In the genomic region with DNA sequence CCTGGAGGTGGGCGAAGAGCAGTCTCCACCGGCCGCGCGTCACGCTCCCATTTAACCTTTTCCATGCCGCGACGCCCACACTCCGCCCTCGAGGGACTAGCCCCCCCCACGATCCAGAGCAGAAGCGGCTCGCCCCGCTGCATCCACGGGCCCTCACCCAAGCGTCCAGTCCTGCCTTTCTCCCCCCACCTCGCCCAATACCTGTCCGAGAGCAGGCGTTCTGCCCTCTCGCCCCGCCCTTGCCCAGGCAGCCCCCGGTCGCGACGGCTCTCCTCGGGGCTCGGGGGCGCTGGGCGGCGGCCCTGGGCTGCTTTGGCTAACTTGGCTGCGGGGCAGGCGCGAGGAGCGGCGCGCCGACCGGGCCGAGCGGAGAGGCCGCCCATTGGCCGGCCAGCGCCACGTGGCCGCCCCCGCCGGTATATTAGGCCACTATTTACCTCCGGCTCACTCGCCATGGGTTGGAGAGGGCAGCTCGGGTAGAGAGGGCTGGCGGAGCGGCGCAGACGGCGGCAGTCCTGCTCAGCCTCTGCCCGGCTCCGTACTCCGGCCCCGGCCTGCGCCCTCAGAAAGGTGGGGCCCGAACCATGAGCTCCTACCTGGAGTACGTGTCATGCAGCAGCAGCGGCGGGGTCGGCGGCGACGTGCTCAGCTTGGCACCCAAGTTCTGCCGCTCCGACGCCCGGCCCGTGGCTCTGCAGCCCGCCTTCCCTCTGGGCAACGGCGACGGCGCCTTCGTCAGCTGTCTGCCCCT, we compare ENCODE assay signal across 1 cellular context.
A peak's percentile ranks its signal among the peaks of the same experiment; 100 is the strongest.
TF ChIP-seq lines count a peak whose summit lies in the region.

A gene (plus strand): TSS at position 451 of the 751 bp plus-strand sequence. CDS start 134 bp downstream, at position 585.

TF ChIP-seq in HEK293, 187 proteins besides CTCF, POLR2A, EP300 and RAD21 (continued from another document and continues in another):
- TF ChIP-seq, protein P1, sequence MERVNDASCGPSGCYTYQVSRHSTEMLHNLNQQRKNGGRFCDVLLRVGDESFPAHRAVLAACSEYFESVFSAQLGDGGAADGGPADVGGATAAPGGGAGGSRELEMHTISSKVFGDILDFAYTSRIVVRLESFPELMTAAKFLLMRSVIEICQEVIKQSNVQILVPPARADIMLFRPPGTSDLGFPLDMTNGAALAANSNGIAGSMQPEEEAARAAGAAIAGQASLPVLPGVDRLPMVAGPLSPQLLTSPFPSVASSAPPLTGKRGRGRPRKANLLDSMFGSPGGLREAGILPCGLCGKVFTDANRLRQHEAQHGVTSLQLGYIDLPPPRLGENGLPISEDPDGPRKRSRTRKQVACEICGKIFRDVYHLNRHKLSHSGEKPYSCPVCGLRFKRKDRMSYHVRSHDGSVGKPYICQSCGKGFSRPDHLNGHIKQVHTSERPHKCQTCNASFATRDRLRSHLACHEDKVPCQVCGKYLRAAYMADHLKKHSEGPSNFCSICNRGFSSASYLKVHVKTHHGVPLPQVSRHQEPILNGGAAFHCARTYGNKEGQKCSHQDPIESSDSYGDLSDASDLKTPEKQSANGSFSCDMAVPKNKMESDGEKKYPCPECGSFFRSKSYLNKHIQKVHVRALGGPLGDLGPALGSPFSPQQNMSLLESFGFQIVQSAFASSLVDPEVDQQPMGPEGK (tag by site-specific recombination; IDR thresholded peaks at IDR 0.05) = peak; percentile 94
- TF ChIP-seq MEIS1 (CRISPR knock-in tag; IDR thresholded peaks at IDR 0.05; ENCODE audit: borderline replicate concordance) (no peak), ZNF184 (tag by site-specific recombination; IDR thresholded peaks at IDR 0.05) (no peak), ZNF707 (tag by site-specific recombination; IDR thresholded peaks at IDR 0.05) (no peak), ZSCAN23 (tag by site-specific recombination; IDR thresholded peaks at IDR 0.05) (no peak), SP2 (tag by site-specific recombination; IDR thresholded peaks at IDR 0.05) (peak; percentile 40; the same call in 1 of the 2 replicates), ZBTB48 (tag by site-specific recombination; IDR thresholded peaks at IDR 0.05) (0 out of 2 replicates have a peak, but pooled peaks have one; percentile 21), ZNF133 (tag by site-specific recombination; IDR thresholded peaks at IDR 0.05) (no peak), GLIS1 (tag by site-specific recombination; IDR thresholded peaks at IDR 0.05) (0 out of 2 replicates have a peak, but pooled peaks have one; percentile 28), ZNF558 (tag by site-specific recombination; IDR thresholded peaks at IDR 0.05) (no peak), ZNF610 (tag by site-specific recombination; IDR thresholded peaks at IDR 0.05; ENCODE audit: borderline replicate concordance) (peak; percentile 86), ZFP3 (tag by site-specific recombination; IDR thresholded peaks at IDR 0.05; ENCODE audit: low read depth) (no peak), KLF9 (tag by site-specific recombination; IDR thresholded peaks at IDR 0.05; ENCODE audit: low read depth) (peak; percentile 32), ZIC2 (tag by site-specific recombination; IDR thresholded peaks at IDR 0.05) (no peak), ZNF544 (tag by site-specific recombination; IDR thresholded peaks at IDR 0.05) (no peak), ZNF777 (tag by site-specific recombination; IDR thresholded peaks at IDR 0.05; ENCODE audit: borderline replicate concordance) (peak; percentile 99), KLF8 (tag by site-specific recombination; IDR thresholded peaks at IDR 0.05) (peak; percentile 77), ZNF561 (tag by site-specific recombination; IDR thresholded peaks at IDR 0.05; ENCODE audit: borderline replicate concordance) (peak; percentile 70; the same call in 1 of the 2 replicates), ZNF2 (tag by site-specific recombination; IDR thresholded peaks at IDR 0.05) (no peak), ZSCAN16 (tag by site-specific recombination; IDR thresholded peaks at IDR 0.05) (no peak)
- TF ChIP-seq, protein P2, sequence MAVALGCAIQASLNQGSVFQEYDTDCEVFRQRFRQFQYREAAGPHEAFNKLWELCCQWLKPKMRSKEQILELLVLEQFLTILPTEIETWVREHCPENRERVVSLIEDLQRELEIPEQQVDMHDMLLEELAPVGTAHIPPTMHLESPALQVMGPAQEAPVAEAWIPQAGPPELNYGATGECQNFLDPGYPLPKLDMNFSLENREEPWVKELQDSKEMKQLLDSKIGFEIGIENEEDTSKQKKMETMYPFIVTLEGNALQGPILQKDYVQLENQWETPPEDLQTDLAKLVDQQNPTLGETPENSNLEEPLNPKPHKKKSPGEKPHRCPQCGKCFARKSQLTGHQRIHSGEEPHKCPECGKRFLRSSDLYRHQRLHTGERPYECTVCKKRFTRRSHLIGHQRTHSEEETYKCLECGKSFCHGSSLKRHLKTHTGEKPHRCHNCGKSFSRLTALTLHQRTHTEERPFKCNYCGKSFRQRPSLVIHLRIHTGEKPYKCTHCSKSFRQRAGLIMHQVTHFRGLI (tag by site-specific recombination; IDR thresholded peaks at IDR 0.05) = 0 out of 2 replicates have a peak, but pooled peaks have one; percentile 9
- TF ChIP-seq, protein P3, sequence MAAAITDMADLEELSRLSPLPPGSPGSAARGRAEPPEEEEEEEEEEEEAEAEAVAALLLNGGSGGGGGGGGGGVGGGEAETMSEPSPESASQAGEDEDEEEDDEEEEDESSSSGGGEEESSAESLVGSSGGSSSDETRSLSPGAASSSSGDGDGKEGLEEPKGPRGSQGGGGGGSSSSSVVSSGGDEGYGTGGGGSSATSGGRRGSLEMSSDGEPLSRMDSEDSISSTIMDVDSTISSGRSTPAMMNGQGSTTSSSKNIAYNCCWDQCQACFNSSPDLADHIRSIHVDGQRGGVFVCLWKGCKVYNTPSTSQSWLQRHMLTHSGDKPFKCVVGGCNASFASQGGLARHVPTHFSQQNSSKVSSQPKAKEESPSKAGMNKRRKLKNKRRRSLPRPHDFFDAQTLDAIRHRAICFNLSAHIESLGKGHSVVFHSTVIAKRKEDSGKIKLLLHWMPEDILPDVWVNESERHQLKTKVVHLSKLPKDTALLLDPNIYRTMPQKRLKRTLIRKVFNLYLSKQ (tag by site-specific recombination; IDR thresholded peaks at IDR 0.05; ENCODE audit: borderline replicate concordance) = no peak
- TF ChIP-seq, protein P4, sequence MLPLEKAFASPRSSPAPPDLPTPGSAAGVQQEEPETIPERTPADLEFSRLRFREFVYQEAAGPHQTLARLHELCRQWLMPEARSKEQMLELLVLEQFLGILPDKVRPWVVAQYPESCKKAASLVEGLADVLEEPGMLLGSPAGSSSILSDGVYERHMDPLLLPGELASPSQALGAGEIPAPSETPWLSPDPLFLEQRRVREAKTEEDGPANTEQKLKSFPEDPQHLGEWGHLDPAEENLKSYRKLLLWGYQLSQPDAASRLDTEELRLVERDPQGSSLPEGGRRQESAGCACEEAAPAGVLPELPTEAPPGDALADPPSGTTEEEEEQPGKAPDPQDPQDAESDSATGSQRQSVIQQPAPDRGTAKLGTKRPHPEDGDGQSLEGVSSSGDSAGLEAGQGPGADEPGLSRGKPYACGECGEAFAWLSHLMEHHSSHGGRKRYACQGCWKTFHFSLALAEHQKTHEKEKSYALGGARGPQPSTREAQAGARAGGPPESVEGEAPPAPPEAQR (tag by site-specific recombination; IDR thresholded peaks at IDR 0.05) = no peak
- TF ChIP-seq, protein P5, sequence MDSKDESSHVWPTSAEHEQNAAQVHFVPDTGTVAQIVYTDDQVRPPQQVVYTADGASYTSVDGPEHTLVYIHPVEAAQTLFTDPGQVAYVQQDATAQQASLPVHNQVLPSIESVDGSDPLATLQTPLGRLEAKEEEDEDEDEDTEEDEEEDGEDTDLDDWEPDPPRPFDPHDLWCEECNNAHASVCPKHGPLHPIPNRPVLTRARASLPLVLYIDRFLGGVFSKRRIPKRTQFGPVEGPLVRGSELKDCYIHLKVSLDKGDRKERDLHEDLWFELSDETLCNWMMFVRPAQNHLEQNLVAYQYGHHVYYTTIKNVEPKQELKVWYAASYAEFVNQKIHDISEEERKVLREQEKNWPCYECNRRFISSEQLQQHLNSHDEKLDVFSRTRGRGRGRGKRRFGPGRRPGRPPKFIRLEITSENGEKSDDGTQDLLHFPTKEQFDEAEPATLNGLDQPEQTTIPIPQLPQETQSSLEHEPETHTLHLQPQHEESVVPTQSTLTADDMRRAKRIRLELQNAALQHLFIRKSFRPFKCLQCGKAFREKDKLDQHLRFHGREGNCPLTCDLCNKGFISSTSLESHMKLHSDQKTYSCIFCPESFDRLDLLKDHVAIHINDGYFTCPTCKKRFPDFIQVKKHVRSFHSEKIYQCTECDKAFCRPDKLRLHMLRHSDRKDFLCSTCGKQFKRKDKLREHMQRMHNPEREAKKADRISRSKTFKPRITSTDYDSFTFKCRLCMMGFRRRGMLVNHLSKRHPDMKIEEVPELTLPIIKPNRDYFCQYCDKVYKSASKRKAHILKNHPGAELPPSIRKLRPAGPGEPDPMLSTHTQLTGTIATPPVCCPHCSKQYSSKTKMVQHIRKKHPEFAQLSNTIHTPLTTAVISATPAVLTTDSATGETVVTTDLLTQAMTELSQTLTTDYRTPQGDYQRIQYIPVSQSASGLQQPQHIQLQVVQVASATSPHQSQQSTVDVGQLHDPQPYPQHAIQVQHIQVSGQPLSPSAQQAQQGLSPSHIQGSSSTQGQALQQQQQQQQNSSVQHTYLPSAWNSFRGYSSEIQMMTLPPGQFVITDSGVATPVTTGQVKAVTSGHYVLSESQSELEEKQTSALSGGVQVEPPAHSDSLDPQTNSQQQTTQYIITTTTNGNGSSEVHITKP (tag by site-specific recombination; IDR thresholded peaks at IDR 0.05) = peak; percentile 32; the same call in 1 of the 2 replicates
- TF ChIP-seq, protein P6, sequence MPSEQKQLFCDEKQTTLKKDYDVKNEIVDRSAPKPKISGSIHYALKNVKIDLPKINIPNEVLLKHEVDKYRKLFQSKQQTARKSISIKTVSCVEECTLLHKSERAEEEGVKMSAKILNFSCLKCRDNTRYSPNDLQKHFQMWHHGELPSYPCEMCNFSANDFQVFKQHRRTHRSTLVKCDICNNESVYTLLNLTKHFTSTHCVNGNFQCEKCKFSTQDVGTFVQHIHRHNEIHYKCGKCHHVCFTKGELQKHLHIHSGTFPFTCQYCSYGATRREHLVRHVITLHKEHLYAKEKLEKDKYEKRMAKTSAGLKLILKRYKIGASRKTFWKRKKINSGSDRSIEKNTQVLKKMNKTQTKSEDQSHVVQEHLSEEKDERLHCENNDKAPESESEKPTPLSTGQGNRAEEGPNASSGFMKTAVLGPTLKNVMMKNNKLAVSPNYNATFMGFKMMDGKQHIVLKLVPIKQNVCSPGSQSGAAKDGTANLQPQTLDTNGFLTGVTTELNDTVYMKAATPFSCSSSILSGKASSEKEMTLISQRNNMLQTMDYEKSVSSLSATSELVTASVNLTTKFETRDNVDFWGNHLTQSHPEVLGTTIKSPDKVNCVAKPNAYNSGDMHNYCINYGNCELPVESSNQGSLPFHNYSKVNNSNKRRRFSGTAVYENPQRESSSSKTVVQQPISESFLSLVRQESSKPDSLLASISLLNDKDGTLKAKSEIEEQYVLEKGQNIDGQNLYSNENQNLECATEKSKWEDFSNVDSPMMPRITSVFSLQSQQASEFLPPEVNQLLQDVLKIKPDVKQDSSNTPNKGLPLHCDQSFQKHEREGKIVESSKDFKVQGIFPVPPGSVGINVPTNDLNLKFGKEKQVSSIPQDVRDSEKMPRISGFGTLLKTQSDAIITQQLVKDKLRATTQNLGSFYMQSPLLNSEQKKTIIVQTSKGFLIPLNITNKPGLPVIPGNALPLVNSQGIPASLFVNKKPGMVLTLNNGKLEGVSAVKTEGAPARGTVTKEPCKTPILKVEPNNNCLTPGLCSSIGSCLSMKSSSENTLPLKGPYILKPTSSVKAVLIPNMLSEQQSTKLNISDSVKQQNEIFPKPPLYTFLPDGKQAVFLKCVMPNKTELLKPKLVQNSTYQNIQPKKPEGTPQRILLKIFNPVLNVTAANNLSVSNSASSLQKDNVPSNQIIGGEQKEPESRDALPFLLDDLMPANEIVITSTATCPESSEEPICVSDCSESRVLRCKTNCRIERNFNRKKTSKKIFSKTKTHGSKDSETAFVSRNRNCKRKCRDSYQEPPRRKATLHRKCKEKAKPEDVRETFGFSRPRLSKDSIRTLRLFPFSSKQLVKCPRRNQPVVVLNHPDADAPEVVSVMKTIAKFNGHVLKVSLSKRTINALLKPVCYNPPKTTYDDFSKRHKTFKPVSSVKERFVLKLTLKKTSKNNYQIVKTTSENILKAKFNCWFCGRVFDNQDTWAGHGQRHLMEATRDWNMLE (tag by site-specific recombination; conservative IDR thresholded peaks at IDR 0.05; ENCODE audit: low read depth) = no peak
- TF ChIP-seq, protein P7, sequence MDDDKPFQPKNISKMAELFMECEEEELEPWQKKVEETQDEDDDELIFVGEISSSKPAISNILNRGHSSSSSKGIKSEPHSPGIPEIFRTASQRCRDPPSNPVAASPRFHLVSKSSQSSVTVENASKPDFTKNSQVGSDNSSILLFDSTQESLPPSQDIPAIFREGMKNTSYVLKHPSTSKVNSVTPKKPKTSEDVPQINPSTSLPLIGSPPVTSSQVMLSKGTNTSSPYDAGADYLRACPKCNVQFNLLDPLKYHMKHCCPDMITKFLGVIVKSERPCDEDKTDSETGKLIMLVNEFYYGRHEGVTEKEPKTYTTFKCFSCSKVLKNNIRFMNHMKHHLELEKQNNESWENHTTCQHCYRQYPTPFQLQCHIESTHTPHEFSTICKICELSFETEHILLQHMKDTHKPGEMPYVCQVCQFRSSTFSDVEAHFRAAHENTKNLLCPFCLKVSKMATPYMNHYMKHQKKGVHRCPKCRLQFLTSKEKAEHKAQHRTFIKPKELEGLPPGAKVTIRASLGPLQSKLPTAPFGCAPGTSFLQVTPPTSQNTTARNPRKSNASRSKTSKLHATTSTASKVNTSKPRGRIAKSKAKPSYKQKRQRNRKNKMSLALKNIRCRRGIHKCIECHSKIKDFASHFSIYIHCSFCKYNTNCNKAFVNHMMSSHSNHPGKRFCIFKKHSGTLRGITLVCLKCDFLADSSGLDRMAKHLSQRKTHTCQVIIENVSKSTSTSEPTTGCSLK (tag by site-specific recombination; IDR thresholded peaks at IDR 0.05) = no peak
- TF ChIP-seq, protein P8, sequence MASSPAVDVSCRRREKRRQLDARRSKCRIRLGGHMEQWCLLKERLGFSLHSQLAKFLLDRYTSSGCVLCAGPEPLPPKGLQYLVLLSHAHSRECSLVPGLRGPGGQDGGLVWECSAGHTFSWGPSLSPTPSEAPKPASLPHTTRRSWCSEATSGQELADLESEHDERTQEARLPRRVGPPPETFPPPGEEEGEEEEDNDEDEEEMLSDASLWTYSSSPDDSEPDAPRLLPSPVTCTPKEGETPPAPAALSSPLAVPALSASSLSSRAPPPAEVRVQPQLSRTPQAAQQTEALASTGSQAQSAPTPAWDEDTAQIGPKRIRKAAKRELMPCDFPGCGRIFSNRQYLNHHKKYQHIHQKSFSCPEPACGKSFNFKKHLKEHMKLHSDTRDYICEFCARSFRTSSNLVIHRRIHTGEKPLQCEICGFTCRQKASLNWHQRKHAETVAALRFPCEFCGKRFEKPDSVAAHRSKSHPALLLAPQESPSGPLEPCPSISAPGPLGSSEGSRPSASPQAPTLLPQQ (tag by site-specific recombination; IDR thresholded peaks at IDR 0.05) = peak; percentile 65; the same call in 1 of the 2 replicates
- TF ChIP-seq, protein P9, sequence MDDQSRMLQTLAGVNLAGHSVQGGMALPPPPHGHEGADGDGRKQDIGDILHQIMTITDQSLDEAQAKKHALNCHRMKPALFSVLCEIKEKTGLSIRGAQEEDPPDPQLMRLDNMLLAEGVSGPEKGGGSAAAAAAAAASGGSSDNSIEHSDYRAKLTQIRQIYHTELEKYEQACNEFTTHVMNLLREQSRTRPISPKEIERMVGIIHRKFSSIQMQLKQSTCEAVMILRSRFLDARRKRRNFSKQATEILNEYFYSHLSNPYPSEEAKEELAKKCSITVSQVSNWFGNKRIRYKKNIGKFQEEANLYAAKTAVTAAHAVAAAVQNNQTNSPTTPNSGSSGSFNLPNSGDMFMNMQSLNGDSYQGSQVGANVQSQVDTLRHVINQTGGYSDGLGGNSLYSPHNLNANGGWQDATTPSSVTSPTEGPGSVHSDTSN (CRISPR knock-in tag; IDR thresholded peaks at IDR 0.05) = no peak
